In the genomic region with DNA sequence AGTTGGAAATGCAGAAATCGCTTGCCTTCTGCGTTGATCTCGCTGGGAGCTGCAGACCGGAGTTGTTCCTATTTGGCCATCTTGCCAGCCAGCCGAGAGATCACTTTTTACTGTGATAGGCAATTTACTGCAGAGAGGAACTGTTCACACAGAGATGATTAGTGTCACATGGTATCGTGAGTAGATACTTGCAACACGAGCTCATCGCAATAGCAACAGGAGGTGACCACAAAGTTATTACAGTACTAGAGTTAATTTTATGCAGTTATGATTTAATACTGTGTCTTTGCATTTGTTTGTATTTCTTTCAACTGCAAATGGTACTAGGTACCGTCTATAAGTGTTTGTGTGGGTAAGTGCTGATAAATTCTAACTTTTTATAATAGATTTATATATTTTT, we compare ENCODE assay signal across 18 cellular contexts. TPM values are rescaled to one million over a fixed set of nuclear protein-coding genes. Genes with fewer than 3 reads are reported as not detected.
A peak's percentile ranks its signal among the peaks of the same experiment; 100 is the strongest.
DNase-seq lines count a peak whose midpoint lies in the region; ATAC-seq, FAIRE-seq and TF ChIP-seq lines count a peak whose summit lies in the region.
"Had no signal": no experiment of that assay in that cellular context is flagged by ENCODE, and none has a peak within 500 bp of the region (broad histone marks: within the 10 kb centered on the region; RNA-seq: fewer than 3 reads in every experiment).

No MANE protein-coding gene starts in this region.

- H3K9me3 Mint-ChIP-seq in CD14-positive monocyte, result peaks cover 16 to 31% (median 25%) of the 10 kb centered on the region in 7 donors

- no peak for ATAC-seq in HG03469 (IDR thresholded peaks at IDR 0.05; ENCODE audit: unreplicated experiment)
- ATAC-seq in HG02610 (IDR thresholded peaks at IDR 0.05; ENCODE audit: unreplicated experiment), result no peak
- ATAC-seq: CD8-positive, alpha-beta T cell; GM23338 had no signal

- DNase-seq in GM12891 (ENCODE audit: insufficient read length, low spot score), result no peak
- DNase-seq in astrocyte of the spinal cord (ENCODE audit: low read depth, low spot score), result peak; percentile 47
- peak; percentile 66 for DNase-seq in myocyte (ENCODE audit: low read depth)
- no peak for DNase-seq in CD14-positive monocyte (ENCODE audit: low spot score)
- DNase-seq: activated CD4-positive, alpha-beta T cell treated with anti-CD3 and anti-CD28 coated beads for 48 hours; amygdala; CD8-positive, alpha-beta T cell; dermis blood vessel endothelial cell; NCI-H510A; occipital lobe had no signal

- H3K36me3 Mint-ChIP-seq in CD14-positive monocyte, result peaks cover 70 to 81% of the 10 kb centered on the region in 2 donors

- peaks cover 3% of the 10 kb centered on the region for H3K4me1 Mint-ChIP-seq in CD14-positive monocyte
- H3K4me1 Mint-ChIP-seq: memory B cell had no signal

- no peak for TF ChIP-seq POLR2A in GM12891 (IDR thresholded peaks at IDR 0.05; ENCODE audit: low read depth, low read length)

- no peaks in the 10 kb centered on the region for H3K27me3 Mint-ChIP-seq in CD14-positive monocyte (ENCODE audit: low read depth in 3 of 3)
- H3K27me3 Mint-ChIP-seq: memory B cell had no signal

- intact Hi-C loops in CD14-positive monocyte (cut with micrococcal nuclease), result no loop called here

- TF ChIP-seq RAD21 in Ishikawa (IDR thresholded peaks at IDR 0.05; ENCODE audit: low read depth), result no peak

- no peak overlapping the region for H3K4me3 Mint-ChIP-seq in CD14-positive monocyte
- H3K4me3 Mint-ChIP-seq: activated T-helper 1 cell treated with anti-CD3 and anti-CD28 coated beads, Interleukin-12 subunit alpha, Interleukin-12 subunit beta, Interleukin-2, Interleukin-4 antibody, amounts not matched to agents 30 ng/mL and 10 ng/mL and 1 ng/mL, durations not matched to agents 14 hours and 24 hours and 36 hours; CD8-positive, alpha-beta T cell; GM23338; memory B cell; T-helper 1 cell treated with Interleukin-12 subunit alpha and Interleukin-12 subunit beta and Interleukin-4 antibody, amounts not matched to agents 30 μg/mL and 1 μg/mL, for 36 hours had no signal

- TF ChIP-seq EP300 in Ishikawa (IDR thresholded peaks at IDR 0.05; ENCODE audit: borderline replicate concordance), result no peak

- peak; percentile 5 for FAIRE-seq in GM12891 (lab: Jason Lieb, UNC)

- H3K27ac Mint-ChIP-seq in CD14-positive monocyte, result peak overlapping the region in 1 of 7 donors; percentile 8
- H3K27ac Mint-ChIP-seq: activated T-helper 1 cell treated with anti-CD3 and anti-CD28 coated beads, Interleukin-12 subunit alpha, Interleukin-12 subunit beta, Interleukin-2, Interleukin-4 antibody, amounts not matched to agents 30 ng/mL and 10 ng/mL and 1 ng/mL, durations not matched to agents 14 hours and 24 hours and 36 hours; CD8-positive, alpha-beta T cell; GM23338; memory B cell; T-helper 1 cell treated with Interleukin-12 subunit alpha and Interleukin-12 subunit beta and Interleukin-4 antibody, amounts not matched to agents 30 μg/mL and 1 μg/mL, for 36 hours had no signal

- in situ Hi-C loops in astrocyte of the spinal cord (cut with HindIII; ENCODE audit: low sequenced_read_pairs), result no loop called here

- TF ChIP-seq CTCF in astrocyte of the spinal cord (IDR thresholded peaks at IDR 0.05; ENCODE audit: low read depth, low read length) (no peak), CD14-positive monocyte (IDR thresholded peaks at IDR 0.05) (no peak)

- H3K4me3 ChIP-seq in astrocyte of the spinal cord (ENCODE audit: low read depth, low read length), result no peak overlapping the region
- H3K4me3 ChIP-seq: GM23338, skin epidermis had no signal

TF ChIP-seq in GM12891, 5 proteins besides CTCF, POLR2A, EP300 and RAD21:
- no peak for TF ChIP-seq POU2F2 (IDR thresholded peaks at IDR 0.05; ENCODE audit: low read depth, low read length)
- TF ChIP-seq POLR2AphosphoS5 (IDR thresholded peaks at IDR 0.05; ENCODE audit: low read depth, low read length), result no peak
- TF ChIP-seq PAX5 (IDR thresholded peaks at IDR 0.05; ENCODE audit: insufficient read depth, low read length, severe bottlenecking), result no peak
- TF ChIP-seq SPI1 (IDR thresholded peaks at IDR 0.05; ENCODE audit: low read depth, low read length), result no peak
- TF ChIP-seq TAF1 (IDR thresholded peaks at IDR 0.05; ENCODE audit: low read depth, low read length), result no peak

TF ChIP-seq in Ishikawa, 13 proteins besides CTCF, POLR2A, EP300 and RAD21:
- TF ChIP-seq NFIC (IDR thresholded peaks at IDR 0.05), result no peak
- TF ChIP-seq, protein P1, sequence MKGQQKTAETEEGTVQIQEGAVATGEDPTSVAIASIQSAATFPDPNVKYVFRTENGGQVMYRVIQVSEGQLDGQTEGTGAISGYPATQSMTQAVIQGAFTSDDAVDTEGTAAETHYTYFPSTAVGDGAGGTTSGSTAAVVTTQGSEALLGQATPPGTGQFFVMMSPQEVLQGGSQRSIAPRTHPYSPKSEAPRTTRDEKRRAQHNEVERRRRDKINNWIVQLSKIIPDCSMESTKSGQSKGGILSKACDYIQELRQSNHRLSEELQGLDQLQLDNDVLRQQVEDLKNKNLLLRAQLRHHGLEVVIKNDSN (IDR thresholded peaks at IDR 0.05), result peak; percentile 74
TF ChIP-seq in Ishikawa: peak in this region for 1.

RNA-seq across cellular contexts. Expression of a gene that starts 27.8 kb away (rescaled TPM):
- 39.9 TPM for polyA plus RNA-seq in GM12891 (2012; ENCODE audit: low read depth, missing spikeins)
- total RNA-seq in myocyte, result 3.9 and 6.1 TPM in 2 replicates
- polyA plus RNA-seq in myocyte (2012), result 9.8 TPM
- polyA plus RNA-seq in CD14-positive monocyte, result 10 to 100 TPM; 12.0 to 14.0 TPM

RNA-seq across cellular contexts. Expression of a gene that starts 55.8 kb away (rescaled TPM):
- 9.2 TPM for polyA plus RNA-seq in GM12891 (2012; ENCODE audit: low read depth, missing spikeins)
- total RNA-seq in myocyte, result 8.9 and 9.7 TPM in 2 replicates
- polyA plus RNA-seq in myocyte (2012), result 7.4 TPM
- under 1 TPM in 1 of 2 donors, not detected in 1; 0.27 TPM for polyA plus RNA-seq in CD14-positive monocyte

Comparison
In these comparisons a context has a peak if more than half of its experiments do, and no peak if none do; other contexts are left out.
1. DNase-seq: peak in astrocyte of the spinal cord (single experiment) and myocyte (single experiment); none in GM12891 (single experiment) and CD14-positive monocyte (single experiment).